9 cellular contexts compared by ENCODE assay signal in genomic region chr20:56429941-56430340, GRCh38. TPM values are rescaled to one million over a fixed set of nuclear protein-coding genes. Genes with fewer than 3 reads are reported as not detected.
DNase-seq lines count a peak whose midpoint lies in the region; ATAC-seq and TF ChIP-seq lines count a peak whose summit lies in the region.
"Had no signal": no experiment of that assay in that cellular context is flagged by ENCODE, and none has a peak within 500 bp of the region (broad histone marks: within the 10 kb centered on the region; RNA-seq: fewer than 3 reads in every experiment).

No MANE protein-coding gene starts in this region.

- H3K4me3 Mint-ChIP-seq in CD8-positive, alpha-beta T cell = peak overlapping the region; percentile 87
- peak overlapping the region; percentile 33 to 68 (median 62) for H3K4me3 Mint-ChIP-seq in IgD-negative memory B cell
- peak overlapping the region; percentile 83 for H3K4me3 Mint-ChIP-seq in activated naive CD8-positive, alpha-beta T cell
- peak overlapping the region; percentile 72 for H3K4me3 Mint-ChIP-seq in natural killer cell treated with Interleukin-12 subunit alpha and Interleukin-12 subunit beta and Interleukin-15 and Interleukin-18, amount 100 ng/mL, for 72 hours

- no peaks in the 10 kb centered on the region for H3K36me3 ChIP-seq in CD8-positive, alpha-beta T cell (ENCODE audit: insufficient read depth, low read length)
- H3K36me3 ChIP-seq: colonic mucosa had no signal

- peaks cover 75% of the 10 kb centered on the region for H3K4me1 Mint-ChIP-seq in CD8-positive, alpha-beta T cell (ENCODE audit: low read depth)
- peaks cover 10 to 21% (median 15%) of the 10 kb centered on the region in 3 donors for H3K4me1 Mint-ChIP-seq in IgD-negative memory B cell
- peaks cover 72% of the 10 kb centered on the region for H3K4me1 Mint-ChIP-seq in activated naive CD8-positive, alpha-beta T cell (ENCODE audit: low read depth)
- peaks cover 37 to 47% of the 10 kb centered on the region in 2 donors for H3K4me1 Mint-ChIP-seq in natural killer cell treated with Interleukin-12 subunit alpha and Interleukin-12 subunit beta and Interleukin-15 and Interleukin-18, amount 100 ng/mL, for 72 hours (ENCODE audit: low read depth in 2 of 2)

- intact Hi-C loops in CD8-positive, alpha-beta T cell (cut with DNase I, micrococcal nuclease) = no loop called here

- CTCF ChIA-PET in CD8-positive, alpha-beta T cell (lab: Charles Lee) = no interaction called here

- POLR2A ChIA-PET in CD8-positive, alpha-beta T cell (lab: Charles Lee) = interaction anchor here (1.1 kb wide), 1 partner anchor 10 kb away, joined by 3 read pairs; no protein-coding TSS in a partner anchor

- DNase-seq in CD8-positive, alpha-beta T cell = peak in 1 of 7 experiments; percentile 37
- no peak for DNase-seq in natural killer cell treated with Interleukin-12 subunit alpha and Interleukin-12 subunit beta and Interleukin-15 and Interleukin-18, amount 100 ng/mL, for 72 hours (ENCODE audit: low spot score)
- no peak for DNase-seq in G401 (ENCODE audit: low spot score)
- DNase-seq: colonic mucosa had no signal

- no peaks in the 10 kb centered on the region for H3K27me3 Mint-ChIP-seq in CD8-positive, alpha-beta T cell (ENCODE audit: low read depth)
- H3K27me3 Mint-ChIP-seq in IgD-negative memory B cell = peaks cover 11% of the 10 kb centered on the region
- H3K27me3 Mint-ChIP-seq in activated naive CD8-positive, alpha-beta T cell = no peaks in the 10 kb centered on the region
- no peaks in the 10 kb centered on the region for H3K27me3 Mint-ChIP-seq in natural killer cell treated with Interleukin-12 subunit alpha and Interleukin-12 subunit beta and Interleukin-15 and Interleukin-18, amount 100 ng/mL, for 72 hours

- H3K4me1 ChIP-seq in CD8-positive, alpha-beta T cell (ENCODE audit: insufficient read depth, low read length) = peaks cover 46% of the 10 kb centered on the region
- H3K4me1 ChIP-seq: colonic mucosa had no signal

- no peaks in the 10 kb centered on the region for H3K27me3 ChIP-seq in CD8-positive, alpha-beta T cell (ENCODE audit: insufficient read depth, low read length)
- H3K27me3 ChIP-seq: colonic mucosa had no signal

- peak overlapping the region; percentile 94 for H3K27ac Mint-ChIP-seq in CD8-positive, alpha-beta T cell
- peak overlapping the region in 1 of 3 donors; percentile 59 for H3K27ac Mint-ChIP-seq in IgD-negative memory B cell
- H3K27ac Mint-ChIP-seq in activated naive CD8-positive, alpha-beta T cell = peak overlapping the region; percentile 98
- H3K27ac Mint-ChIP-seq in natural killer cell treated with Interleukin-12 subunit alpha and Interleukin-12 subunit beta and Interleukin-15 and Interleukin-18, amount 100 ng/mL, for 72 hours = peak overlapping the region; percentile 82 to 94

- no peaks in the 10 kb centered on the region for H3K9me3 Mint-ChIP-seq in CD8-positive, alpha-beta T cell
- H3K9me3 Mint-ChIP-seq in IgD-negative memory B cell = peaks cover 0 to 1% (median 1%) of the 10 kb centered on the region in 3 donors
- H3K9me3 Mint-ChIP-seq in activated naive CD8-positive, alpha-beta T cell (ENCODE audit: low read depth) = no peaks in the 10 kb centered on the region
- peaks cover 3% of the 10 kb centered on the region for H3K9me3 Mint-ChIP-seq in natural killer cell treated with Interleukin-12 subunit alpha and Interleukin-12 subunit beta and Interleukin-15 and Interleukin-18, amount 100 ng/mL, for 72 hours

- peak overlapping the region; percentile 56 for H3K4me3 ChIP-seq in CD8-positive, alpha-beta T cell (ENCODE audit: low read depth, low read length)
- H3K4me3 ChIP-seq: colonic mucosa had no signal

- in situ Hi-C loops in G401 (cut with HindIII; ENCODE audit: low sequenced_read_pairs) = no loop called here

- peaks cover 24% of the 10 kb centered on the region for H3K36me3 Mint-ChIP-seq in CD8-positive, alpha-beta T cell
- no peaks in the 10 kb centered on the region for H3K36me3 Mint-ChIP-seq in IgD-negative memory B cell
- peaks cover 12% of the 10 kb centered on the region for H3K36me3 Mint-ChIP-seq in activated naive CD8-positive, alpha-beta T cell
- no peaks in the 10 kb centered on the region for H3K36me3 Mint-ChIP-seq in natural killer cell treated with Interleukin-12 subunit alpha and Interleukin-12 subunit beta and Interleukin-15 and Interleukin-18, amount 100 ng/mL, for 72 hours

- H3K27ac ChIP-seq in CD8-positive, alpha-beta T cell (ENCODE audit: low read depth, low read length) = peak overlapping the region; percentile 31
- H3K27ac ChIP-seq: colonic mucosa had no signal

- ATAC-seq in CD8-positive, alpha-beta T cell = peak; percentile 23
- ATAC-seq in natural killer cell treated with Interleukin-12 subunit alpha and Interleukin-12 subunit beta and Interleukin-15 and Interleukin-18, amount 100 ng/mL, for 72 hours = no peak
- ATAC-seq in HG02571 (IDR thresholded peaks at IDR 0.05; ENCODE audit: unreplicated experiment) (no peak), HG03521 (IDR thresholded peaks at IDR 0.05; ENCODE audit: unreplicated experiment) (no peak)

- H3K9me3 ChIP-seq in CD8-positive, alpha-beta T cell (ENCODE audit: low read length) = no peaks in the 10 kb centered on the region
- H3K9me3 ChIP-seq: colonic mucosa had no signal

- no peak for TF ChIP-seq CTCF in CD8-positive, alpha-beta T cell (IDR thresholded peaks at IDR 0.05)

RNA-seq across cellular contexts. Expression of gene CASS4, which starts 17.9 kb away (rescaled TPM):
- total RNA-seq in CD8-positive, alpha-beta T cell = 10 to 100 TPM; 23.5 to 26.0 TPM
- polyA plus RNA-seq in IgD-negative memory B cell = 0.34 TPM
- 1 to 10 TPM; 1.3 to 4.1 TPM for total RNA-seq in natural killer cell treated with Interleukin-12 subunit alpha and Interleukin-12 subunit beta and Interleukin-15 and Interleukin-18, amount 100 ng/mL, for 72 hours
- total RNA-seq in G401 (2014; rRNA removed; shearing (Covaris generic)) = 0.51 TPM in 1 of 2 replicates, not detected in the other
- total RNA-seq: MCF 10A had no signal

RNA-seq across cellular contexts. Expression of gene CSTF1, which starts 37.5 kb away (rescaled TPM):
- 10 to 100 TPM; 20.7 to 26.0 TPM for total RNA-seq in CD8-positive, alpha-beta T cell
- 29.1 TPM for polyA plus RNA-seq in IgD-negative memory B cell
- 10 to 100 TPM; 39.6 to 40.1 TPM for total RNA-seq in natural killer cell treated with Interleukin-12 subunit alpha and Interleukin-12 subunit beta and Interleukin-15 and Interleukin-18, amount 100 ng/mL, for 72 hours
- total RNA-seq in G401 (2014; rRNA removed; shearing (Covaris generic)) = 54.6 and 76.4 TPM in 2 replicates

RNA-seq across cellular contexts. Expression of gene AURKA, which starts 37.9 kb away (rescaled TPM):
- under 1 TPM; 0.22 to 0.81 TPM for total RNA-seq in CD8-positive, alpha-beta T cell
- 0.95 TPM for polyA plus RNA-seq in IgD-negative memory B cell
- total RNA-seq in natural killer cell treated with Interleukin-12 subunit alpha and Interleukin-12 subunit beta and Interleukin-15 and Interleukin-18, amount 100 ng/mL, for 72 hours = 10 to 100 TPM; 45.1 to 80.8 TPM
- 65.2 and 100 TPM in 2 replicates for total RNA-seq in G401 (2014; rRNA removed; shearing (Covaris generic))

RNA-seq across cellular contexts. Expression of gene RTF2, which starts 38.5 kb away (rescaled TPM):
- total RNA-seq in CD8-positive, alpha-beta T cell = 10 to 100 TPM; 56.5 to 57.6 TPM
- polyA plus RNA-seq in IgD-negative memory B cell = 130 TPM
- 10 to 100 TPM; 78.5 to 92.2 TPM for total RNA-seq in natural killer cell treated with Interleukin-12 subunit alpha and Interleukin-12 subunit beta and Interleukin-15 and Interleukin-18, amount 100 ng/mL, for 72 hours
- 69.3 and 82.8 TPM in 2 replicates for total RNA-seq in G401 (2014; rRNA removed; shearing (Covaris generic))

Comparison
In these comparisons a context has a peak if more than half of its experiments do, and no peak if none do; other contexts are left out.
1. RNA of gene CASS4, which starts 17.9 kb away (total RNA-seq): 23.5 to 26.0 TPM in CD8-positive, alpha-beta T cell; 1.3 to 4.1 TPM in natural killer cell treated with Interleukin-12 subunit alpha and Interleukin-12 subunit beta and Interleukin-15 and Interleukin-18, amount 100 ng/mL, for 72 hours and 0.51 TPM in G401; every median in the first group is over 4 times any median in the second.
2. RNA of gene AURKA, which starts 37.9 kb away (total RNA-seq): 65.2 to 100 TPM in G401 and 45.1 to 80.8 TPM in natural killer cell treated with Interleukin-12 subunit alpha and Interleukin-12 subunit beta and Interleukin-15 and Interleukin-18, amount 100 ng/mL, for 72 hours; 0.22 to 0.81 TPM in CD8-positive, alpha-beta T cell; every median in the first group is over 10 times any median in the second.
3. Peak in every context shown above with its lines, with median percentiles within 50 percentile points of each other: H3K4me3 Mint-ChIP-seq.